In the genomic region with DNA sequence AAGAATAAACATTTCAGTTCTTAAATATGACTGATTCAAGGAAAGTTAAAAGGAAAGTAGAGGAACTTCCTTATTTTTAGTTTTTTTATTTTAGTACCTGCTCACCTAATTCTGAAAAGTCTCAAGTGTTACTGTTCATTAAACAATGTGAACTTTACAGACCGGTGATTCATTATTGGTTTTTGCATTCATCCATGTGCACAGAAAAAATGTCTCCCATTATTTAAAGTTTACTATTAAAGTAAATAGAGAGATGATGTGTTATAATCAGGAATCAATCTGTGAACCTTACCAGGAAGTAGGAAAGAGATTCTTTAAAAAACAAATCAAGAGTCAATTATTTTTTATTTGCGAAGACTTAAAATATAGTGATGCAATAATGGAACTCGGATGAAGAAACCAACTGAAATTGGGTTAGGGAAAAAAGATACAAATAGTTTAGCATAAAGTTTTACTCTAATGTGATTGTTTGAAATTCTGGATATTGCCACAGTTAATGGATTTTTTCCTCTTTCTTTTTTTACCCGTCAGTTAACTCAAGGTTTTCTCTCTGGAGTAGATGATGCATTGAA, we compare ENCODE assay signal across 20 cellular contexts.
"Had no signal": no experiment of that assay in that cellular context is flagged by ENCODE, and none has a peak within 500 bp of the region (broad histone marks: within the 10 kb centered on the region; RNA-seq: fewer than 3 reads in every experiment).

No MANE protein-coding gene starts in this region.

- H3K36me3 ChIP-seq: prostate gland, right atrium auricular region had no signal

- H3K9me3 ChIP-seq: prostate gland, right atrium auricular region, sigmoid colon had no signal

- H3K4me2 ChIP-seq: hepatocyte had no signal

- H3K4me1 ChIP-seq: foreskin keratinocyte, parathyroid adenoma, prostate gland had no signal

- H3K27me3 ChIP-seq: hepatocyte, right atrium auricular region, sigmoid colon had no signal

- H3K79me2 ChIP-seq: hepatocyte had no signal

- H3K4me3 ChIP-seq: coronary artery, hepatocyte, prostate gland, right atrium auricular region, sigmoid colon, skin epidermis had no signal

- DNase-seq: effector CD4-positive, alpha-beta T cell; endodermal cell; erythroblast; foreskin keratinocyte; head of caudate nucleus; mammary epithelial cell; naive thymus-derived CD4-positive, alpha-beta T cell; nephron progenitor cell; sigmoid colon; stimulated activated CD4-positive, alpha-beta T cell treated with anti-CD3 and anti-CD28 coated beads, Interleukin-12 subunit alpha, Interleukin-12 subunit beta, amount 100 ng/mL, for 4 hours; stimulated activated naive CD4-positive, alpha-beta T cell treated with Interleukin-2 at 50 U/mL for 16 hours; trophoblast cell had no signal

- ATAC-seq: foreskin keratinocyte; left lobe of liver; naive thymus-derived CD4-positive, alpha-beta T cell had no signal

- FAIRE-seq: endothelial cell of umbilical vein had no signal

- H3K27ac ChIP-seq: coronary artery, foreskin keratinocyte, hepatocyte, parathyroid adenoma, prostate gland, right atrium auricular region, sigmoid colon, skin epidermis had no signal
